1 cellular context compared by ENCODE assay signal in genomic region chr17:76820523-76820922, GRCh38.
TF ChIP-seq lines count a peak whose summit lies in the region.

No MANE protein-coding gene starts in this region.

TF ChIP-seq in SK-N-SH treated with all-trans-retinoic acid at 6 μM for 48 hours, 23 proteins besides CTCF, POLR2A, EP300 and RAD21 (continued from another document):
- TF ChIP-seq TSHZ2 (CRISPR knock-in tag; IDR thresholded peaks at IDR 0.05) (no peak), TOX (CRISPR knock-in tag; IDR thresholded peaks at IDR 0.05; ENCODE audit: borderline replicate concordance) (no peak), POU6F1 (CRISPR knock-in tag; IDR thresholded peaks at IDR 0.05; ENCODE audit: borderline replicate concordance, low read depth) (no peak), ZNF565 (CRISPR knock-in tag; conservative IDR thresholded peaks at IDR 0.05; ENCODE audit: low read depth) (no peak), SNAI2 (CRISPR knock-in tag; IDR thresholded peaks at IDR 0.05) (no peak)
